33 cellular contexts compared by ENCODE assay signal in genomic region chr3:180977498-180977897, GRCh38.
"Had no signal": no experiment of that assay in that cellular context is flagged by ENCODE, and none has a peak within 500 bp of the region (broad histone marks: within the 10 kb centered on the region; RNA-seq: fewer than 3 reads in every experiment).

No MANE protein-coding gene starts in this region.

- H3K9me3 ChIP-seq: ascending aorta, breast epithelium, colonic mucosa, esophagus muscularis mucosa, gastroesophageal sphincter had no signal

- H3K4me3 Mint-ChIP-seq: activated CD4-positive, alpha-beta memory T cell treated with anti-CD3 and anti-CD28 coated beads, Interleukin-2, amount 10 ng/mL, durations not matched to agents 7 days and 5 days; activated CD4-positive, alpha-beta T cell treated with anti-CD3 and anti-CD28 coated beads, Interleukin-2, amount 10 ng/mL, durations not matched to agents 7 days and 5 days; activated naive CD4-positive, alpha-beta T cell treated with anti-CD3 and anti-CD28 coated beads, Interleukin-2, amount 10 ng/mL, durations not matched to agents 7 days and 5 days; activated naive CD8-positive, alpha-beta T cell treated with anti-CD3 and anti-CD28 coated beads, Interleukin-2, amount 10 ng/mL, durations not matched to agents 7 days and 5 days; activated T-cell treated with anti-CD3 and anti-CD28 coated beads, Interleukin-2, amount 50 U/mL, for 24 hours; activated T-cell treated with anti-CD3 and anti-CD28 coated beads, Interleukin-2, amount 50 U/mL, for 72 hours; brain; dendritic cell treated with granulocyte-macrophage colony-stimulating factor and Interleukin-4, amounts not matched to agents 40 ng/mL and 50 ng/mL, for 4 days; endodermal cell; T-helper 1 cell treated with Interleukin-12 subunit alpha and Interleukin-12 subunit beta and Interleukin-4 antibody, amounts not matched to agents 30 μg/mL and 1 μg/mL, for 36 hours; T-helper 2 cell treated with Interferon-gamma antibody and Interleukin-4, amounts not matched to agents 5 μg/mL and 100 μg/mL, for 36 hours had no signal

- H3K9me3 Mint-ChIP-seq: activated CD4-positive, alpha-beta memory T cell treated with anti-CD3 and anti-CD28 coated beads, Interleukin-2, amount 10 ng/mL, durations not matched to agents 7 days and 5 days; activated CD4-positive, alpha-beta T cell treated with anti-CD3 and anti-CD28 coated beads, Interleukin-2, amount 10 ng/mL, durations not matched to agents 7 days and 5 days; activated naive CD4-positive, alpha-beta T cell treated with anti-CD3 and anti-CD28 coated beads, Interleukin-2, amount 10 ng/mL, durations not matched to agents 7 days and 5 days; activated naive CD4-positive, alpha-beta T cell treated with anti-CD3 and anti-CD28 coated beads, Interleukin-2, amount 50 U/mL, for 72 hours; activated naive CD8-positive, alpha-beta T cell treated with anti-CD3 and anti-CD28 coated beads, Interleukin-2, amount 10 ng/mL, durations not matched to agents 7 days and 5 days; activated T-cell treated with anti-CD3 and anti-CD28 coated beads, Interleukin-2, amount 50 U/mL, for 24 hours; activated T-cell treated with anti-CD3 and anti-CD28 coated beads, Interleukin-2, amount 50 U/mL, for 72 hours; brain; dendritic cell treated with granulocyte-macrophage colony-stimulating factor and Interleukin-4, amounts not matched to agents 40 ng/mL and 50 ng/mL, for 4 days; endodermal cell; T-helper 1 cell treated with Interleukin-12 subunit alpha and Interleukin-12 subunit beta and Interleukin-4 antibody, amounts not matched to agents 30 μg/mL and 1 μg/mL, for 36 hours; T-helper 2 cell treated with Interferon-gamma antibody and Interleukin-4, amounts not matched to agents 5 μg/mL and 100 μg/mL, for 36 hours had no signal

- H3K27me3 Mint-ChIP-seq: activated CD4-positive, alpha-beta memory T cell treated with anti-CD3 and anti-CD28 coated beads, Interleukin-2, amount 10 ng/mL, durations not matched to agents 7 days and 5 days; activated CD4-positive, alpha-beta T cell treated with anti-CD3 and anti-CD28 coated beads, Interleukin-2, amount 10 ng/mL, durations not matched to agents 7 days and 5 days; activated naive CD4-positive, alpha-beta T cell treated with anti-CD3 and anti-CD28 coated beads, Interleukin-2, amount 10 ng/mL, durations not matched to agents 7 days and 5 days; activated naive CD8-positive, alpha-beta T cell treated with anti-CD3 and anti-CD28 coated beads, Interleukin-2, amount 10 ng/mL, durations not matched to agents 7 days and 5 days; activated T-cell treated with anti-CD3 and anti-CD28 coated beads, Interleukin-2, amount 50 U/mL, for 24 hours; brain; dendritic cell treated with granulocyte-macrophage colony-stimulating factor and Interleukin-4, amounts not matched to agents 40 ng/mL and 50 ng/mL, for 4 days had no signal

- ATAC-seq: activated naive CD4-positive, alpha-beta T cell treated with anti-CD3 and anti-CD28 coated beads, Interleukin-2, amount 50 U/mL, for 72 hours; activated T-cell treated with anti-CD3 and anti-CD28 coated beads, Interleukin-2, amount 50 U/mL, for 72 hours; foreskin keratinocyte; gastroesophageal sphincter had no signal

- H3K27ac Mint-ChIP-seq: activated CD4-positive, alpha-beta memory T cell treated with anti-CD3 and anti-CD28 coated beads, Interleukin-2, amount 10 ng/mL, durations not matched to agents 7 days and 5 days; activated CD4-positive, alpha-beta T cell treated with anti-CD3 and anti-CD28 coated beads, Interleukin-2, amount 10 ng/mL, durations not matched to agents 7 days and 5 days; activated naive CD4-positive, alpha-beta T cell treated with anti-CD3 and anti-CD28 coated beads, Interleukin-2, amount 10 ng/mL, durations not matched to agents 7 days and 5 days; activated naive CD8-positive, alpha-beta T cell treated with anti-CD3 and anti-CD28 coated beads, Interleukin-2, amount 10 ng/mL, durations not matched to agents 7 days and 5 days; activated T-cell treated with anti-CD3 and anti-CD28 coated beads, Interleukin-2, amount 50 U/mL, for 72 hours; dendritic cell treated with granulocyte-macrophage colony-stimulating factor and Interleukin-4, amounts not matched to agents 40 ng/mL and 50 ng/mL, for 4 days; endodermal cell; T-helper 1 cell treated with Interleukin-12 subunit alpha and Interleukin-12 subunit beta and Interleukin-4 antibody, amounts not matched to agents 30 μg/mL and 1 μg/mL, for 36 hours; T-helper 2 cell treated with Interferon-gamma antibody and Interleukin-4, amounts not matched to agents 5 μg/mL and 100 μg/mL, for 36 hours had no signal

- DNase-seq: activated CD4-positive, alpha-beta memory T cell treated with anti-CD3 and anti-CD28 coated beads, Interleukin-2, amount 10 ng/mL, durations not matched to agents 7 days and 5 days; activated CD4-positive, alpha-beta T cell treated with anti-CD3 and anti-CD28 coated beads for 1 hour; activated CD4-positive, alpha-beta T cell treated with anti-CD3 and anti-CD28 coated beads for 4 hours; activated CD4-positive, alpha-beta T cell treated with anti-CD3 and anti-CD28 coated beads, Interleukin-2, amount 10 ng/mL, durations not matched to agents 7 days and 5 days; activated CD4-positive, alpha-beta T cell treated with anti-CD3 and anti-CD28 coated beads, Interleukin-2, amount 50 U/mL, for 4 hours; activated CD4-positive, CD25-positive, alpha-beta regulatory T cell; activated CD8-positive, alpha-beta memory T cell treated with anti-CD3 and anti-CD28 coated beads, Interleukin-2, amount 50 U/mL, for 48 hours; activated gamma-delta T cell; activated naive CD4-positive, alpha-beta T cell; activated naive CD4-positive, alpha-beta T cell treated with anti-CD3 and anti-CD28 coated beads, Interleukin-2, amount 10 ng/mL, durations not matched to agents 7 days and 5 days; activated naive CD8-positive, alpha-beta T cell treated with anti-CD3 and anti-CD28 coated beads, Interleukin-2, amount 10 ng/mL, durations not matched to agents 7 days and 5 days; activated T-cell treated with anti-CD3 and anti-CD28 coated beads for 4 hours; activated T-cell treated with anti-CD3 and anti-CD28 coated beads, Interleukin-2, amount 50 U/mL, for 24 hours; activated T-cell treated with anti-CD3 and anti-CD28 coated beads, Interleukin-2, amount 50 U/mL, for 72 hours; central memory CD4-positive, alpha-beta T cell; cerebellar nuclear complex; colonic mucosa; dorsolateral prefrontal cortex; effector memory CD4-positive, alpha-beta T cell; endodermal cell; erythroblast; foreskin keratinocyte; T1000; WERI-Rb-1 had no signal
